Comparison of ENCODE assay signal across 15 cellular contexts in the genomic region with DNA sequence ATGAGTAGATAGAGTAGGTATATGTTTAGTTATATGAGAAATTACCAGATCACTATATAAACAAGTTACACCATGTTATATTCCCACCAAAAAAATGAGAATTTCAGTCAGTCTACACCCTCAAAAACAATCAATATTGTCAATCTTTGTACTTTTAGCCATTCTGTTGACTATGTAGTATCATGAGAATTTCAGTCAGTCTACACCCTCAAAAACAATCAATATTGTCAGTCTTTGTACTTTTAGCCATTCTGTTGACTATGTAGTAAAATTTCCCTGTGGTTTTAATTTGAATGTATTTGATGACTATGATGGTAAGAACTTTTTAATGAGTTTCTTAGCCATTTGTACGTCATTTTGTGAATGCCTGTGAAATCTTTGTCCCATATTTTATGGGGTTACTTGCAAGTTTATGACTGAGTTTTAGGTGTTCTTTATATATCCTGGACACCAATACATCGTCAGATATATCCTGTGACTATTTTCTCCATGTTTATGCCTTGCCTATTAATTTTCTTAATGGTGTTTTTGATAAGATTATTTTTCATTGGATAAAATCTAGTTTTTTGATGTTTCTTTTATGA.
DNase-seq lines count a peak whose midpoint lies in the region; ATAC-seq and TF ChIP-seq lines count a peak whose summit lies in the region.
"Had no signal": no experiment of that assay in that cellular context is flagged by ENCODE, and none has a peak within 500 bp of the region (broad histone marks: within the 10 kb centered on the region; RNA-seq: fewer than 3 reads in every experiment).

No MANE protein-coding gene starts in this region.

- TF ChIP-seq EP300 in sigmoid colon (IDR thresholded peaks at IDR 0.05) = no peak

- no peak overlapping the region for H3K4me3 ChIP-seq in BJ (ENCODE audit: low read depth, low read length)
- no peak overlapping the region for H3K4me3 ChIP-seq in PC-3 (ENCODE audit: low read length)
- no peak overlapping the region for H3K4me3 ChIP-seq in fibroblast of villous mesenchyme (ENCODE audit: low read depth, low read length)
- H3K4me3 ChIP-seq in sigmoid colon = no peak overlapping the region
- H3K4me3 ChIP-seq: GM23338 had no signal

- H3K9ac ChIP-seq in PC-3 (ENCODE audit: low read length) = peak overlapping the region; percentile 53

- no peaks in the 10 kb centered on the region for H3K9me2 ChIP-seq in PC-3 (replicated peaks; ENCODE audit: low read length)

- H3K36me3 ChIP-seq in BJ (ENCODE audit: control insufficient read depth, insufficient read depth, low read length) (no peaks in the 10 kb centered on the region), PC-3 (ENCODE audit: low read depth, low read length) (no peaks in the 10 kb centered on the region), sigmoid colon (no peaks in the 10 kb centered on the region)

- H3K27me3 ChIP-seq in BJ (ENCODE audit: control insufficient read depth, insufficient read depth, low read length) (no peaks in the 10 kb centered on the region), PC-3 (ENCODE audit: low read length) (no peaks in the 10 kb centered on the region), sigmoid colon (no peaks in the 10 kb centered on the region)

- TF ChIP-seq POLR2A in sigmoid colon (IDR thresholded peaks at IDR 0.05) = no peak

- H3F3A ChIP-seq in PC-3 (ENCODE audit: low read length, unreplicated experiment) = no peaks in the 10 kb centered on the region

- H3K9me3 ChIP-seq in PC-3 (ENCODE audit: low read length) (peaks cover 10% of the 10 kb centered on the region; the same call in 1 of the 2 replicates), sigmoid colon (no peaks in the 10 kb centered on the region)

- H2AFZ ChIP-seq in PC-3 (ENCODE audit: low read length) = no peak overlapping the region
- H2AFZ ChIP-seq: GM23338 had no signal

- intact Hi-C loops in PC-3 (cut with micrococcal nuclease) (loop anchor here (1.0 kb wide), 1 partner anchor 10 kb away; no protein-coding TSS in a partner anchor), cardiac septum (cut with DNase I) (no loop called here), sigmoid colon (cut with DNase I) (no loop called here)

- peak overlapping the region; percentile 8; the same call in 1 of the 2 replicates for H3K4me2 ChIP-seq in PC-3 (ENCODE audit: low read length)
- H3K4me2 ChIP-seq: GM23338 had no signal

- ATAC-seq in PC-3 = peak; percentile 96
- ATAC-seq: GM23338 had no signal

- TF ChIP-seq CTCF in BJ (IDR thresholded peaks at IDR 0.05; ENCODE audit: insufficient read depth, low read depth, low read length) (no peak), PC-3 (conservative IDR thresholded peaks at IDR 0.05; ENCODE audit: low read depth, low read length) (no peak), fibroblast of villous mesenchyme (IDR thresholded peaks at IDR 0.05; ENCODE audit: insufficient read depth, low read depth, low read length) (no peak), sigmoid colon (IDR thresholded peaks at IDR 0.05) (no peak)

- H3K27ac ChIP-seq in PC-3 (ENCODE audit: low read length) (peak overlapping the region; percentile 63), sigmoid colon (no peak overlapping the region)

- no peaks in the 10 kb centered on the region for H3K79me2 ChIP-seq in PC-3 (ENCODE audit: low read length)

- BruUV-seq in PC-3 (replicated peaks; lab: Mats Ljungman, UMichigan) = no TSS peak

- DNase-seq in BJ (ENCODE audit: low read depth) (peak; percentile 75), PC-3 (peak; percentile 38), fibroblast of villous mesenchyme (ENCODE audit: low read depth) (peak; percentile 66), cardiac septum (ENCODE audit: low spot score) (no peak), 8988T (no peak), sigmoid colon (no peak)
- no peak for DNase-seq in activated CD8-positive, alpha-beta memory T cell treated with anti-CD3 and anti-CD28 coated beads for 24 hours
- DNase-seq: C1 segment of cervical spinal cord; CD4-positive, alpha-beta T cell; DMS79; GDM1; H7; IMR-90; KBM-7 had no signal

- CTCF ChIA-PET in BJ (lab: Yijun Ruan, JAX) (no interaction called here), PC-3 (lab: Charles Lee) (no interaction called here)

- H3K4me1 ChIP-seq in PC-3 (ENCODE audit: insufficient read depth, low read length) = peaks cover 12% of the 10 kb centered on the region; the same call in 1 of the 2 replicates
- no peaks in the 10 kb centered on the region for H3K4me1 ChIP-seq in sigmoid colon

- 47 to 64% methylated on average over 2 of the region's 2 CpGs for WGBS in sigmoid colon, 2 donors

- no peaks in the 10 kb centered on the region for H4K20me1 ChIP-seq in PC-3 (ENCODE audit: low read length)

- POLR2A ChIA-PET in BJ (lab: Charles Lee) (no interaction called here), PC-3 (lab: Charles Lee; ENCODE audit: unreplicated experiment) (no interaction called here)

Comparison
In these comparisons a context has a peak if more than half of its experiments do, and no peak if none do; other contexts are left out.
1. DNase-seq: peak in BJ (single experiment), PC-3 (single experiment) and fibroblast of villous mesenchyme (single experiment); none in cardiac septum (single experiment), 8988T (single experiment), sigmoid colon (single experiment) and activated CD8-positive, alpha-beta memory T cell treated with anti-CD3 and anti-CD28 coated beads for 24 hours (single experiment).